Comparison of ENCODE assay signal across 1 cellular context in the genomic region with DNA sequence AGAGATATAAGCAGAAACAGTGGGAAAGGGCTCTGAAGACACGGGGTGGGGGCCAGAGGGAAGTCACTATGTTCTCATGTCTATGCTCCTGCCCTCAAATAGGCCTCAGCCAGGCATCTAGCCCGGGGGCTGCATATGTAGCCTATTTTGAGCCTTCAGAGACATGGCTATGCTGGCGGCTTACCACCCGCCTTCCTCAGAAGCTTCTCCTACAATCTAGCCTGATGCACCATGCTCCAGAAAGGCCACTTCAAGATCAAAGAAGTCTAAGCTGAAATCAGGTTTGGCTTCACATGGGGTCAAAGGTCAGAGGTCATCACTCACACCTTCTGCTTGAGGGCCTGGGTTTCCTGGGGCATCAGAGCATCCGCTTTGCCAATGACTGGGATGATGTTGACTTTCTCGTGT.
TF ChIP-seq lines count a peak whose summit lies in the region.

No MANE protein-coding gene starts in this region.

TF ChIP-seq in HepG2, 621 proteins besides CTCF, POLR2A, EP300 and RAD21:
- TF ChIP-seq NCOA1 (CRISPR knock-in tag; IDR thresholded peaks at IDR 0.05) (0 out of 2 replicates have a peak, but pooled peaks have one; percentile 53), SAP130 (CRISPR knock-in tag; IDR thresholded peaks at IDR 0.05; ENCODE audit: low read depth) (0 out of 2 replicates have a peak, but pooled peaks have one; percentile 5), RBAK (CRISPR knock-in tag; IDR thresholded peaks at IDR 0.05) (no peak), FOXA1 (IDR thresholded peaks at IDR 0.05) (no peak), FOXA1 (CRISPR knock-in tag; IDR thresholded peaks at IDR 0.05) (0 out of 2 replicates have a peak, but pooled peaks have one; percentile 5), ZC3H4 (CRISPR knock-in tag; IDR thresholded peaks at IDR 0.05; ENCODE audit: borderline replicate concordance) (0 out of 2 replicates have a peak, but pooled peaks have one; percentile 44), KDM2A (CRISPR knock-in tag; IDR thresholded peaks at IDR 0.05; ENCODE audit: borderline replicate concordance, low read depth) (peak; percentile 27; the same call in 1 of the 2 replicates), NR2F6 (IDR thresholded peaks at IDR 0.05) (no peak; the same call in 1 of the 2 replicates), NR2F6 (CRISPR knock-in tag; IDR thresholded peaks at IDR 0.05) (peak; percentile 67; the same call in 1 of the 2 replicates), KLF15 (CRISPR knock-in tag; IDR thresholded peaks at IDR 0.05; ENCODE audit: borderline replicate concordance) (no peak), GABPB1 (CRISPR knock-in tag; IDR thresholded peaks at IDR 0.05) (no peak), SOX13 (IDR thresholded peaks at IDR 0.05) (no peak), SOX13 (CRISPR knock-in tag; conservative IDR thresholded peaks at IDR 0.05 in 1 of 2, IDR thresholded peaks at IDR 0.05 in 1 of 2) (0 out of 4 replicates have a peak, but pooled peaks of 1 of the 2 experiments have one; percentile 8), LCORL (IDR thresholded peaks at IDR 0.05) (no peak), LCORL (CRISPR knock-in tag; IDR thresholded peaks at IDR 0.05) (0 out of 2 replicates have a peak, but pooled peaks have one; percentile 22)
- TF ChIP-seq, protein P1, sequence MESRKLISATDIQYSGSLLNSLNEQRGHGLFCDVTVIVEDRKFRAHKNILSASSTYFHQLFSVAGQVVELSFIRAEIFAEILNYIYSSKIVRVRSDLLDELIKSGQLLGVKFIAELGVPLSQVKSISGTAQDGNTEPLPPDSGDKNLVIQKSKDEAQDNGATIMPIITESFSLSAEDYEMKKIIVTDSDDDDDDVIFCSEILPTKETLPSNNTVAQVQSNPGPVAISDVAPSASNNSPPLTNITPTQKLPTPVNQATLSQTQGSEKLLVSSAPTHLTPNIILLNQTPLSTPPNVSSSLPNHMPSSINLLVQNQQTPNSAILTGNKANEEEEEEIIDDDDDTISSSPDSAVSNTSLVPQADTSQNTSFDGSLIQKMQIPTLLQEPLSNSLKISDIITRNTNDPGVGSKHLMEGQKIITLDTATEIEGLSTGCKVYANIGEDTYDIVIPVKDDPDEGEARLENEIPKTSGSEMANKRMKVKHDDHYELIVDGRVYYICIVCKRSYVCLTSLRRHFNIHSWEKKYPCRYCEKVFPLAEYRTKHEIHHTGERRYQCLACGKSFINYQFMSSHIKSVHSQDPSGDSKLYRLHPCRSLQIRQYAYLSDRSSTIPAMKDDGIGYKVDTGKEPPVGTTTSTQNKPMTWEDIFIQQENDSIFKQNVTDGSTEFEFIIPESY (CRISPR knock-in tag; IDR thresholded peaks at IDR 0.05): peak; percentile 40; the same call in 1 of the 2 replicates
- TF ChIP-seq, protein P2, sequence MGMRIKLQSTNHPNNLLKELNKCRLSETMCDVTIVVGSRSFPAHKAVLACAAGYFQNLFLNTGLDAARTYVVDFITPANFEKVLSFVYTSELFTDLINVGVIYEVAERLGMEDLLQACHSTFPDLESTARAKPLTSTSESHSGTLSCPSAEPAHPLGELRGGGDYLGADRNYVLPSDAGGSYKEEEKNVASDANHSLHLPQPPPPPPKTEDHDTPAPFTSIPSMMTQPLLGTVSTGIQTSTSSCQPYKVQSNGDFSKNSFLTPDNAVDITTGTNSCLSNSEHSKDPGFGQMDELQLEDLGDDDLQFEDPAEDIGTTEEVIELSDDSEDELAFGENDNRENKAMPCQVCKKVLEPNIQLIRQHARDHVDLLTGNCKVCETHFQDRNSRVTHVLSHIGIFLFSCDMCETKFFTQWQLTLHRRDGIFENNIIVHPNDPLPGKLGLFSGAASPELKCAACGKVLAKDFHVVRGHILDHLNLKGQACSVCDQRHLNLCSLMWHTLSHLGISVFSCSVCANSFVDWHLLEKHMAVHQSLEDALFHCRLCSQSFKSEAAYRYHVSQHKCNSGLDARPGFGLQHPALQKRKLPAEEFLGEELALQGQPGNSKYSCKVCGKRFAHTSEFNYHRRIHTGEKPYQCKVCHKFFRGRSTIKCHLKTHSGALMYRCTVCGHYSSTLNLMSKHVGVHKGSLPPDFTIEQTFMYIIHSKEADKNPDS (CRISPR knock-in tag; IDR thresholded peaks at IDR 0.05): peak; percentile 42; the same call in 1 of the 2 replicates
